ENCODE assay signal across 12 cellular contexts in genomic region chr10:60073781-60074656, GRCh38.
DNase-seq lines count a peak whose midpoint lies in the region; ATAC-seq, FAIRE-seq and TF ChIP-seq lines count a peak whose summit lies in the region.
"Had no signal": no experiment of that assay in that cellular context is flagged by ENCODE, and none has a peak within 500 bp of the region (broad histone marks: within the 10 kb centered on the region; RNA-seq: fewer than 3 reads in every experiment).

No MANE protein-coding gene starts in this region.

- H3K36me3 ChIP-seq in tibial artery = peaks cover 0 to 10% (median 0%) of the 10 kb centered on the region in 3 donors
- H3K36me3 ChIP-seq in kidney (ENCODE audit: control insufficient read depth in 1 of 2, insufficient read depth in 2 of 2, low read length in 2 of 2) = peaks cover 8 to 40% of the 10 kb centered on the region in 2 donors

- intact Hi-C loops in tibial artery (cut with DNase I; ENCODE audit: low total_unique reads) = no loop called here
- intact Hi-C loops in kidney (cut with DNase I) = no loop called here

- H3K9me3 ChIP-seq in tibial artery (no peaks in the 10 kb centered on the region), kidney (ENCODE audit: control insufficient read depth in 1 of 2, low read length in 2 of 2) (no peaks in the 10 kb centered on the region)
- H3K9me3 ChIP-seq: psoas muscle, testis had no signal

- no peaks in the 10 kb centered on the region for H3K27me3 ChIP-seq in tibial artery
- H3K27me3 ChIP-seq: testis had no signal

- FAIRE-seq in kidney (lab: Jason Lieb, UNC) = no peak
- FAIRE-seq: TTC549 had no signal

- peak; percentile 93 for ATAC-seq in GM18909 (IDR thresholded peaks at IDR 0.05; ENCODE audit: poor library complexity, unreplicated experiment)
- peak; percentile 90 for ATAC-seq in GM21619 (IDR thresholded peaks at IDR 0.05; ENCODE audit: unreplicated experiment)
- peak; percentile 88 for ATAC-seq in HG03097 (IDR thresholded peaks at IDR 0.05; ENCODE audit: low FRiP score, unreplicated experiment)
- ATAC-seq: psoas muscle had no signal

- H3K4me1 ChIP-seq in tibial artery (no peaks in the 10 kb centered on the region), kidney (ENCODE audit: control insufficient read depth in 1 of 2, insufficient read depth in 1 of 2, low read depth in 1 of 2, low read length in 2 of 2) (no peaks in the 10 kb centered on the region)
- H3K4me1 ChIP-seq: psoas muscle had no signal

- no peak overlapping the region for H3K9ac ChIP-seq in kidney (ENCODE audit: low read length in 2 of 2)

- H3K4me3 ChIP-seq in tibial artery (no peak overlapping the region), kidney (ENCODE audit: low read length in 2 of 2) (no peak overlapping the region)
- H3K4me3 ChIP-seq: psoas muscle, testis had no signal

- no peak for TF ChIP-seq POLR2A in erythroblast (IDR thresholded peaks at IDR 0.05; ENCODE audit: low read length)

- TF ChIP-seq CTCF in tibial artery (IDR thresholded peaks at IDR 0.05) (no peak), kidney (IDR thresholded peaks at IDR 0.05; ENCODE audit: borderline replicate concordance, extremely low read depth, insufficient read depth) (no peak)

- H3K27ac ChIP-seq in tibial artery = no peak overlapping the region
- H3K27ac ChIP-seq in kidney (ENCODE audit: low read depth in 2 of 2, low read length in 2 of 2) = no peak overlapping the region
- H3K27ac ChIP-seq: psoas muscle, testis had no signal

- peak; percentile 4 to 6 for DNase-seq in erythroblast (lab: John Stamatoyannopoulos, UW)
- DNase-seq in KG1 (lab: John Stamatoyannopoulos, UW) = no peak
- no peak for DNase-seq in tibial artery
- no peak for DNase-seq in stimulated activated CD4-positive, alpha-beta T cell treated with anti-CD3 and anti-CD28 coated beads, Interleukin-12 subunit alpha, Interleukin-12 subunit beta, amount 100 ng/mL, for 4 hours
- no peak for DNase-seq in kidney
- DNase-seq: mesendoderm, psoas muscle, testis had no signal

Comparison
In these comparisons a context has a peak if more than half of its experiments do, and no peak if none do; other contexts are left out.
1. DNase-seq: peak in erythroblast (2 of 2); none in KG1 (single experiment), tibial artery (0 of 2), stimulated activated CD4-positive, alpha-beta T cell treated with anti-CD3 and anti-CD28 coated beads, Interleukin-12 subunit alpha, Interleukin-12 subunit beta, amount 100 ng/mL, for 4 hours (single experiment) and kidney (single experiment).
2. Peak in every context shown above with its lines, with median percentiles within 50 percentile points of each other: ATAC-seq.